Comparison of ENCODE assay signal across 26 cellular contexts in the genomic region with DNA sequence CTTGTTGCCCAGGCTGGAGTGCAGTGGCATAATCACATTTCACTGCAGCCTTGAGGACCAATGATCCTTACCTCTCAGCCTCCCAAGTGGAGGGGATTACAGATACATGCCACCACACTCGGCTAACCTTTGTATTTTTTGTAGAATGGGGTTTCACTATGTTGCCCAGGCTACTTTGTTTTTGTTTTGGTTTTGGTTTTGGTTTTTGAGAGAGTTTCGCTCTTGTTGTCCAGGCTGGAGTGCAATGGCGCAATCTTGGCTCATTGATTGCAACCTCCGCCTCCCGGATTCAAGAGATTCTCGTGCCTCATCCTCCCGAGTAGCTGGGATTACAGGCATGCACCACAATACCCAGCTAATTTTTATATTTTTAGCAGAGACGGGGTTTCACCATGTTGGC.
"Had no signal": no experiment of that assay in that cellular context is flagged by ENCODE, and none has a peak within 500 bp of the region (broad histone marks: within the 10 kb centered on the region; RNA-seq: fewer than 3 reads in every experiment).

No MANE protein-coding gene starts in this region.

- H3K36me3 ChIP-seq: adrenal gland, ascending aorta, brain microvascular endothelial cell, neural progenitor cell, vagina had no signal

- H3K4me3 ChIP-seq: adrenal gland, ascending aorta, lung, neural progenitor cell, testis, vagina had no signal

- ATAC-seq: activated CD8-positive, alpha-beta T cell treated with anti-CD3 and anti-CD28 coated beads, Interleukin-2, amount 10 ng/mL, durations not matched to agents 7 days and 5 days; activated T-helper 17 cell treated with anti-CD3 and anti-CD28 coated beads, Interleukin-2, amount 50 U/mL, for 72 hours; naive thymus-derived CD8-positive, alpha-beta T cell; sciatic nerve; stimulated activated naive B cell treated with anti-CD40 and anti-IgM and Interleukin-4, amounts not matched to agents 10 μg/mL and 1 μg/mL and 100 μg/mL, for 72 hours had no signal

- H3K9ac ChIP-seq: neural progenitor cell had no signal

- H3K27me3 ChIP-seq: adrenal gland, ascending aorta, brain microvascular endothelial cell, neural progenitor cell, testis, vagina had no signal

- H3K4me1 ChIP-seq: adrenal gland, ascending aorta, testis, vagina had no signal

- H3K9me3 ChIP-seq: adrenal gland, ascending aorta, testis, vagina had no signal

- H3K27ac ChIP-seq: adrenal gland, ascending aorta, brain microvascular endothelial cell, neural progenitor cell, testis, vagina had no signal

- DNase-seq: activated CD4-positive, alpha-beta T cell treated with anti-CD3 and anti-CD28 coated beads for 1 hour; activated CD4-positive, alpha-beta T cell treated with anti-CD3 and anti-CD28 coated beads, Interleukin-2, amount 50 U/mL, for 1 hour; activated CD8-positive, alpha-beta T cell treated with anti-CD3 and anti-CD28 coated beads, Interleukin-2, amount 10 ng/mL, durations not matched to agents 7 days and 5 days; activated naive CD4-positive, alpha-beta T cell; adrenal gland; brain microvascular endothelial cell; central memory CD4-positive, alpha-beta T cell; dermis blood vessel endothelial cell; effector CD8-positive, alpha-beta T cell; erythroblast; glutamatergic neuron; islet precursor cell; naive thymus-derived CD8-positive, alpha-beta T cell; small intestine; stimulated activated CD4-positive, alpha-beta T cell treated with anti-CD3 and anti-CD28 coated beads, Interleukin-2, amount 100 ng/mL, for 48 hours; stimulated activated CD8-positive, alpha-beta memory T cell treated with anti-CD3 and anti-CD28 coated beads, Interleukin-4, amount 100 ng/mL, for 48 hours; stimulated activated naive B cell treated with anti-CD40 and anti-IgM and Interleukin-4, amounts not matched to agents 10 μg/mL and 1 μg/mL and 100 μg/mL, for 72 hours; testis had no signal

- FAIRE-seq: frontal cortex, small intestine, TTC549 had no signal

- H2AFZ ChIP-seq: neural progenitor cell had no signal

- H3K4me2 ChIP-seq: neural progenitor cell had no signal
